In genomic region chr12:65923228-65923627, GRCh38 we compare ENCODE assay signal across 12 cellular contexts.
DNase-seq lines count a peak whose midpoint lies in the region; ATAC-seq, FAIRE-seq and TF ChIP-seq lines count a peak whose summit lies in the region.
"Had no signal": no experiment of that assay in that cellular context is flagged by ENCODE, and none has a peak within 500 bp of the region (broad histone marks: within the 10 kb centered on the region; RNA-seq: fewer than 3 reads in every experiment).

No MANE protein-coding gene starts in this region.

- no peaks in the 10 kb centered on the region for H3K27me3 Mint-ChIP-seq in mesothelial cell of epicardium (ENCODE audit: low read depth)
- H3K27me3 Mint-ChIP-seq: dendritic cell treated with granulocyte-macrophage colony-stimulating factor and Interleukin-4, amounts not matched to agents 40 ng/mL and 50 ng/mL, for 4 days had no signal

- peaks cover 42% of the 10 kb centered on the region for H3K4me1 Mint-ChIP-seq in mesothelial cell of epicardium

- H3K4me1 ChIP-seq in Peyer's patch (peaks cover 0 to 4% (median 2%) of the 10 kb centered on the region in 4 donors), small intestine (ENCODE audit: control insufficient read depth in 2 of 2, insufficient read depth in 1 of 2, low read depth in 1 of 2, low read length in 1 of 2) (no peaks in the 10 kb centered on the region)

- H3K9me3 Mint-ChIP-seq in mesothelial cell of epicardium: no peaks in the 10 kb centered on the region

- peaks cover 25% of the 10 kb centered on the region for H3K36me3 Mint-ChIP-seq in mesothelial cell of epicardium

- no peak for TF ChIP-seq CTCF in mesothelial cell of epicardium (IDR thresholded peaks at IDR 0.05; ENCODE audit: unreplicated experiment)
- TF ChIP-seq CTCF in Peyer's patch (IDR thresholded peaks at IDR 0.05): no peak

- no peaks in the 10 kb centered on the region for H3K9me3 ChIP-seq in Peyer's patch
- H3K9me3 ChIP-seq in small intestine (ENCODE audit: control insufficient read depth, low read depth): no peaks in the 10 kb centered on the region

- H3K27ac ChIP-seq in Peyer's patch (no peak overlapping the region), small intestine (ENCODE audit: low read depth in 1 of 2, low read length in 1 of 2) (no peak overlapping the region)

- ATAC-seq in GM18502 (IDR thresholded peaks at IDR 0.05; ENCODE audit: poor library complexity, unreplicated experiment) (peak; percentile 85), HG02623 (IDR thresholded peaks at IDR 0.05; ENCODE audit: unreplicated experiment) (peak; percentile 43), HG02840 (IDR thresholded peaks at IDR 0.05; ENCODE audit: low FRiP score, unreplicated experiment) (no peak)

- H3K27me3 ChIP-seq in Peyer's patch (no peaks in the 10 kb centered on the region), small intestine (ENCODE audit: control insufficient read depth in 2 of 2, insufficient read depth in 2 of 2, low read length in 2 of 2) (no peaks in the 10 kb centered on the region)

- no peaks in the 10 kb centered on the region for H3K36me3 ChIP-seq in Peyer's patch
- no peaks in the 10 kb centered on the region for H3K36me3 ChIP-seq in small intestine (ENCODE audit: control insufficient read depth in 2 of 2, insufficient read depth in 2 of 2, low read length in 2 of 2)

- FAIRE-seq in small intestine (lab: Jason Lieb, UNC): no peak

- no peak overlapping the region for H3K4me3 Mint-ChIP-seq in mesothelial cell of epicardium
- H3K4me3 Mint-ChIP-seq: dendritic cell treated with granulocyte-macrophage colony-stimulating factor and Interleukin-4, amounts not matched to agents 40 ng/mL and 50 ng/mL, for 4 days had no signal

- no peak overlapping the region for H3K4me3 ChIP-seq in Peyer's patch
- H3K4me3 ChIP-seq in small intestine (ENCODE audit: low read depth in 1 of 2, low read length in 2 of 2): no peak overlapping the region

- peak overlapping the region; percentile 44 for H3K27ac Mint-ChIP-seq in mesothelial cell of epicardium
- H3K27ac Mint-ChIP-seq: dendritic cell treated with granulocyte-macrophage colony-stimulating factor and Interleukin-4, amounts not matched to agents 40 ng/mL and 50 ng/mL, for 4 days had no signal

- DNase-seq in NOMO-1 treated with DMSO at 0.1 percent for 48 hours (lab: John Stamatoyannopoulos, UW; ENCODE audit: unreplicated experiment): peak; percentile 45
- DNase-seq in mesothelial cell of epicardium (ENCODE audit: low spot score in 2 of 2, unreplicated experiment in 2 of 2): no peak
- no peak for DNase-seq in Peyer's patch
- DNase-seq in HK-2 (ENCODE audit: unreplicated experiment): no peak
- no peak for DNase-seq in small intestine
- DNase-seq: DMS153, NCI-H2227 treated with DMSO at 0.1 percent for 48 hours, T-helper 9 cell had no signal

- TF ChIP-seq POLR2A in Peyer's patch (IDR thresholded peaks at IDR 0.05): no peak
